In genomic region chr7:32587431-32587948, GRCh38 we compare ENCODE assay signal across 11 cellular contexts.
A peak's percentile ranks its signal among the peaks of the same experiment; 100 is the strongest.
DNase-seq lines count a peak whose midpoint lies in the region; ATAC-seq, FAIRE-seq and TF ChIP-seq lines count a peak whose summit lies in the region.
"Had no signal": no experiment of that assay in that cellular context is flagged by ENCODE, and none has a peak within 500 bp of the region (broad histone marks: within the 10 kb centered on the region; RNA-seq: fewer than 3 reads in every experiment).

No MANE protein-coding gene starts in this region.

- no peaks in the 10 kb centered on the region for H3K27me3 ChIP-seq in HUES48 (ENCODE audit: control insufficient read depth, insufficient read depth, low read length)
- H3K27me3 ChIP-seq in lower lobe of right lung (ENCODE audit: low read depth) = no peaks in the 10 kb centered on the region

- peak; percentile 32 for FAIRE-seq in A549 (lab: Jason Lieb, UNC)
- FAIRE-seq: H1 had no signal

- H3K27ac ChIP-seq in A549 = peak overlapping the region; percentile 96 to 98
- H3K27ac ChIP-seq in HUES48 (ENCODE audit: low read depth, low read length) = peak overlapping the region; percentile 3
- H3K27ac ChIP-seq in lower lobe of right lung = peak overlapping the region; percentile 66

- H3K4me3 ChIP-seq in A549 = no peak overlapping the region
- no peak overlapping the region for H3K4me3 ChIP-seq in HUES48 (ENCODE audit: low read depth, low read length)
- no peak overlapping the region for H3K4me3 ChIP-seq in choroid plexus epithelial cell (ENCODE audit: low read depth, low read length)
- H3K4me3 ChIP-seq in lower lobe of right lung = peak overlapping the region; percentile 4

- no peak overlapping the region for H3K4me3 Mint-ChIP-seq in naive thymus-derived CD8-positive, alpha-beta T cell

- peak in 1 of 2 experiments; percentile 9; a peak in 3 of 5 replicates for TF ChIP-seq RAD21 in A549 (conservative IDR thresholded peaks at IDR 0.05 in 1 of 2, IDR thresholded peaks at IDR 0.05 in 1 of 2)

- POLR2A ChIA-PET in A549 (lab: Yijun Ruan, JAX) = no interaction called here
- POLR2A ChIA-PET in naive thymus-derived CD8-positive, alpha-beta T cell (lab: Charles Lee) = no interaction called here

- TF ChIP-seq EP300 in A549 (IDR thresholded peaks at IDR 0.05) = peak; percentile 93 to 97; a peak in 4 of 5 replicates

- intact Hi-C loops in lower lobe of right lung (cut with DNase I) = no loop called here

- peaks cover 0 to 50% (median 17%) of the 10 kb centered on the region in 3 donors for H3K36me3 Mint-ChIP-seq in naive thymus-derived CD8-positive, alpha-beta T cell

- peak overlapping the region; percentile 82 for H3K4me2 ChIP-seq in A549

- DNase-seq in A549 (ENCODE audit: low read depth in 1 of 2, low spot score in 1 of 2) = peak; percentile 61 to 91
- DNase-seq in choroid plexus epithelial cell (ENCODE audit: low read depth) = peak; percentile 99
- no peak for DNase-seq in lower lobe of right lung
- DNase-seq in naive thymus-derived CD8-positive, alpha-beta T cell = no peak
- DNase-seq in hippocampal formation (lab: John Stamatoyannopoulos, UW) = no peak
- no peak for DNase-seq in stimulated activated CD4-positive, alpha-beta T cell treated with anti-CD3 and anti-CD28 coated beads, Interleukin-12 subunit alpha, Interleukin-12 subunit beta, amount 100 ng/mL, for 4 hours
- DNase-seq: DMS 273 treated with DMSO at 0.1 percent for 48 hours, NCI-H146 had no signal

- TF ChIP-seq CTCF in A549 (IDR thresholded peaks at IDR 0.05) (no peak), choroid plexus epithelial cell (conservative IDR thresholded peaks at IDR 0.05; ENCODE audit: low read depth, low read length) (no peak), lower lobe of right lung (IDR thresholded peaks at IDR 0.05) (no peak)

- WGBS in A549 (ENCODE audit: missing lambda C conversion rate) = 2% methylated on average over 9 of the region's 9 CpGs

- H3K9me3 ChIP-seq in A549 (no peaks in the 10 kb centered on the region), HUES48 (ENCODE audit: control insufficient read depth, insufficient read depth, low read length) (no peaks in the 10 kb centered on the region), lower lobe of right lung (no peaks in the 10 kb centered on the region)

- H3K9me3 Mint-ChIP-seq in naive thymus-derived CD8-positive, alpha-beta T cell = no peaks in the 10 kb centered on the region

- H3K4me1 ChIP-seq in A549 (peaks cover 64% of the 10 kb centered on the region), HUES48 (ENCODE audit: control insufficient read depth, insufficient read depth, low read length) (peaks cover 23% of the 10 kb centered on the region; the same call in 1 of the 2 replicates), lower lobe of right lung (peaks cover 36% of the 10 kb centered on the region)

- H3K27me3 Mint-ChIP-seq in naive thymus-derived CD8-positive, alpha-beta T cell = no peaks in the 10 kb centered on the region

- peak overlapping the region in 5 of 10 donors; percentile 36 to 71 (median 57) for H3K27ac Mint-ChIP-seq in naive thymus-derived CD8-positive, alpha-beta T cell

- ATAC-seq in A549 = peak; percentile 88
- ATAC-seq in lower lobe of right lung = peak; percentile 48 to 60
- ATAC-seq in naive thymus-derived CD8-positive, alpha-beta T cell = no peak
- no peak for ATAC-seq in GM18907 (IDR thresholded peaks at IDR 0.05; ENCODE audit: unreplicated experiment)

- H3K4me1 Mint-ChIP-seq in naive thymus-derived CD8-positive, alpha-beta T cell = peaks cover 0 to 4% (median 1%) of the 10 kb centered on the region in 4 donors

- H3K9ac ChIP-seq in HUES48 (ENCODE audit: low read depth, low read length) = no peak overlapping the region

- CTCF ChIA-PET in A549 (lab: Yijun Ruan, JAX) = interaction anchor here (1.1 to 2.3 kb wide), 2 partner anchors 83 to 96 kb away, joined by 4 to 10 read pairs; no protein-coding TSS in a partner anchor

- H3K36me3 ChIP-seq in HUES48 (ENCODE audit: control insufficient read depth, insufficient read depth, low read length) = peaks cover 54% of the 10 kb centered on the region
- peaks cover 53% of the 10 kb centered on the region for H3K36me3 ChIP-seq in lower lobe of right lung

- no peak for TF ChIP-seq POLR2A in A549 (IDR thresholded peaks at IDR 0.05; ENCODE audit: low read length)

TF ChIP-seq in A549, 52 proteins besides CTCF, POLR2A, EP300 and RAD21 (continues in another document):
- TF ChIP-seq, protein P1, sequence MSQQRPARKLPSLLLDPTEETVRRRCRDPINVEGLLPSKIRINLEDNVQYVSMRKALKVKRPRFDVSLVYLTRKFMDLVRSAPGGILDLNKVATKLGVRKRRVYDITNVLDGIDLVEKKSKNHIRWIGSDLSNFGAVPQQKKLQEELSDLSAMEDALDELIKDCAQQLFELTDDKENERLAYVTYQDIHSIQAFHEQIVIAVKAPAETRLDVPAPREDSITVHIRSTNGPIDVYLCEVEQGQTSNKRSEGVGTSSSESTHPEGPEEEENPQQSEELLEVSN (IDR thresholded peaks at IDR 0.05; ENCODE audit: borderline replicate concordance, low read depth) = peak; percentile 50; the same call in 1 of the 2 replicates
- no peak for TF ChIP-seq KDM1A (IDR thresholded peaks at IDR 0.05; ENCODE audit: low read depth)
- peak; percentile 60; the same call in 1 of the 2 replicates for TF ChIP-seq HOXB13 (CRISPR knock-in tag; IDR thresholded peaks at IDR 0.05; ENCODE audit: low read depth)
- TF ChIP-seq NFE2L2 (conservative IDR thresholded peaks at IDR 0.05; ENCODE audit: low read length) = no peak
- no peak for TF ChIP-seq CHD4 (IDR thresholded peaks at IDR 0.05; ENCODE audit: borderline replicate concordance)
- TF ChIP-seq PHF8 (IDR thresholded peaks at IDR 0.05; ENCODE audit: borderline replicate concordance, low read depth) = no peak
- no peak for TF ChIP-seq EHMT2 (IDR thresholded peaks at IDR 0.05; ENCODE audit: low read depth)
- no peak for TF ChIP-seq POLR2AphosphoS2 (conservative IDR thresholded peaks at IDR 0.05; ENCODE audit: low read length)
- no peak for TF ChIP-seq BHLHE40 (IDR thresholded peaks at IDR 0.05; ENCODE audit: low read depth, low read length)
- peak; percentile 82 for TF ChIP-seq MAX (IDR thresholded peaks at IDR 0.05)
- TF ChIP-seq RCOR1 (IDR thresholded peaks at IDR 0.05; ENCODE audit: low read depth, low read length) = no peak
- no peak for TF ChIP-seq SREBF2 (IDR thresholded peaks at IDR 0.05)
- TF ChIP-seq KDM5A (IDR thresholded peaks at IDR 0.05) = no peak
- no peak for TF ChIP-seq HDAC2 (IDR thresholded peaks at IDR 0.05)
- no peak for TF ChIP-seq HES2 (IDR thresholded peaks at IDR 0.05)
- TF ChIP-seq, protein P2, sequence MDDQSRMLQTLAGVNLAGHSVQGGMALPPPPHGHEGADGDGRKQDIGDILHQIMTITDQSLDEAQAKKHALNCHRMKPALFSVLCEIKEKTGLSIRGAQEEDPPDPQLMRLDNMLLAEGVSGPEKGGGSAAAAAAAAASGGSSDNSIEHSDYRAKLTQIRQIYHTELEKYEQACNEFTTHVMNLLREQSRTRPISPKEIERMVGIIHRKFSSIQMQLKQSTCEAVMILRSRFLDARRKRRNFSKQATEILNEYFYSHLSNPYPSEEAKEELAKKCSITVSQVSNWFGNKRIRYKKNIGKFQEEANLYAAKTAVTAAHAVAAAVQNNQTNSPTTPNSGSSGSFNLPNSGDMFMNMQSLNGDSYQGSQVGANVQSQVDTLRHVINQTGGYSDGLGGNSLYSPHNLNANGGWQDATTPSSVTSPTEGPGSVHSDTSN (IDR thresholded peaks at IDR 0.05) = peak; percentile 8; the same call in 1 of the 2 replicates
- peak; percentile 79 for TF ChIP-seq MAFK (IDR thresholded peaks at IDR 0.05; ENCODE audit: partially characterized antibody)
- no peak for TF ChIP-seq NR3C1 (IDR thresholded peaks at IDR 0.05)
- no peak for TF ChIP-seq MAZ (IDR thresholded peaks at IDR 0.05; ENCODE audit: borderline replicate concordance, low read depth, low read length)
- TF ChIP-seq, protein P3, sequence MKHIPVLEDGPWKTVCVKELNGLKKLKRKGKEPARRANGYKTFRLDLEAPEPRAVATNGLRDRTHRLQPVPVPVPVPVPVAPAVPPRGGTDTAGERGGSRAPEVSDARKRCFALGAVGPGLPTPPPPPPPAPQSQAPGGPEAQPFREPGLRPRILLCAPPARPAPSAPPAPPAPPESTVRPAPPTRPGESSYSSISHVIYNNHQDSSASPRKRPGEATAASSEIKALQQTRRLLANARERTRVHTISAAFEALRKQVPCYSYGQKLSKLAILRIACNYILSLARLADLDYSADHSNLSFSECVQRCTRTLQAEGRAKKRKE (CRISPR knock-in tag; IDR thresholded peaks at IDR 0.05; ENCODE audit: low read depth) = peak; percentile 63; the same call in 1 of the 2 replicates
- TF ChIP-seq HMGXB4 (CRISPR knock-in tag; IDR thresholded peaks at IDR 0.05; ENCODE audit: borderline replicate concordance) = no peak
- TF ChIP-seq JUNB (IDR thresholded peaks at IDR 0.05) = peak; percentile 72
- peak; percentile 73; the same call in 1 of the 2 replicates for TF ChIP-seq RFX5 (IDR thresholded peaks at IDR 0.05)
- peak; percentile 66; the same call in 1 of the 2 replicates for TF ChIP-seq FOXS1 (CRISPR knock-in tag; IDR thresholded peaks at IDR 0.05)
- no peak for TF ChIP-seq ESRRA (IDR thresholded peaks at IDR 0.05; ENCODE audit: borderline replicate concordance, low read length)
- TF ChIP-seq ZC3H11A (IDR thresholded peaks at IDR 0.05) = no peak
- TF ChIP-seq CEBPB (IDR thresholded peaks at IDR 0.05) = peak in 1 of 2 experiments; percentile 61; a peak in 2 of 4 replicates

Comparison
In these comparisons a context has a peak if more than half of its experiments do, and no peak if none do; other contexts are left out.
1. ATAC-seq: peak in A549 (2 of 2) and lower lobe of right lung (2 of 2); none in naive thymus-derived CD8-positive, alpha-beta T cell (0 of 2) and GM18907 (single experiment).
2. DNase-seq: peak in A549 (2 of 2) and choroid plexus epithelial cell (single experiment); none in lower lobe of right lung (single experiment), naive thymus-derived CD8-positive, alpha-beta T cell (0 of 10), hippocampal formation (0 of 2) and stimulated activated CD4-positive, alpha-beta T cell treated with anti-CD3 and anti-CD28 coated beads, Interleukin-12 subunit alpha, Interleukin-12 subunit beta, amount 100 ng/mL, for 4 hours (single experiment).
3. H3K27ac ChIP-seq: peak in every context shown above with its lines; median percentile 97 in A549; 66 in lower lobe of right lung; 3 in HUES48.